9 cellular contexts compared by ENCODE assay signal in the genomic region with DNA sequence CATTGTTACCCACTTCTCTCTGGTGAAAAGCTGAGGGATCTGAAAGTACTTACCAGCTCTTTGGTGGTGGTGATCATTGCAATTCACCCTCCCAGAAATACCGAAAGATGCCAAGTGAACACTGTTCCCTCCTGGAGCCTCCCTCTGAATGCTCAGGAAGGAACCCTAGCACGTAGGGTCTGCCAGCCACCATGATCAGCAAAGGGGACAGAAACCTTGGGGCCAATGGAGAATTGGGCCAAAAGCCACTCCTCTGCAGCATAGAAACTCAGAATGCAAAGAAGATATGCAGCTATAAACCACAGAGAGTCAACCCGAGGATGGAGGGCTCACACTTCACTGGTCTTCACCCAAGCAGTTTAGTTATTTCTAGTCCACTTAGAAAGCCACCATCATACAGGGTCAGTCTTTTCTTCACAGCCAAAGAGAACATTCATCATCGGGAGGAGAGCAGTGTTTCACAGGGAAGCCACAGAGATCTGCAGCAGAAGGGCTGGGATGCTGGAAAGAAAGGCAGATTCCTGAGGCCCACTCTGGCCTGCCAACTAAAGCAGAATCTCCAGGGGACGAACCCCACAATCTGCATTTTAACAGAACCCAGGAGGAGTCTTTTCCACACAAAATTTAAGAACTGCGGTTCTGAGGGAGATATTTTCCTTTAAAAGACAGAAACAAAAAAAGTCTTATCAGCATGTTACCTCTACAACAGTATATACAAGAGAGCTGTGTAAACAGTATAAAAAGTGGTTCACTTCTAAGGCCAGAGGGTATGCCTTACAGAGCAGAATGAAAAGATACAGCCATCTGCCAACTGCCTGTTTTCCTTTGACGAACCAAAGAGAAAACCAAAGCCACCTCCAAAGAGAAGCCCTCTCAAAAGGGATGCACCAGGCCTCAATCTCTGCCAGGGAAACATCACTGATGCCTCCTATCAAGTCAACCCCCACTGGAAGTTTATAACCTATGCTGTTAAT. TPM values are rescaled to one million over a fixed set of nuclear protein-coding genes. Genes with fewer than 3 reads are reported as not detected.
A peak's percentile ranks its signal among the peaks of the same experiment; 100 is the strongest.
DNase-seq lines count a peak whose midpoint lies in the region; ATAC-seq and TF ChIP-seq lines count a peak whose summit lies in the region.
"Had no signal": no experiment of that assay in that cellular context is flagged by ENCODE, and none has a peak within 500 bp of the region (broad histone marks: within the 10 kb centered on the region; RNA-seq: fewer than 3 reads in every experiment).

No MANE protein-coding gene starts in this region.

- no peaks in the 10 kb centered on the region for H3K9me3 ChIP-seq in CD4-positive, CD25-positive, alpha-beta regulatory T cell (ENCODE audit: control insufficient read depth in 2 of 2, low read length in 2 of 2)
- H3K9me3 ChIP-seq in Karpas-422 (ENCODE audit: low read length), result no peaks in the 10 kb centered on the region
- no peaks in the 10 kb centered on the region for H3K9me3 ChIP-seq in upper lobe of right lung

- peak overlapping the region; percentile 66 for H3K9ac ChIP-seq in Karpas-422 (ENCODE audit: low read length)

- H3K79me2 ChIP-seq in Karpas-422 (ENCODE audit: low read length), result peaks cover 92% of the 10 kb centered on the region

- H3K36me3 ChIP-seq in CD4-positive, CD25-positive, alpha-beta regulatory T cell (ENCODE audit: control insufficient read depth, insufficient read depth, low read length), result peaks cover under 1% of the 10 kb centered on the region
- H3K36me3 ChIP-seq in Karpas-422 (ENCODE audit: insufficient read depth, low read length) (no peaks in the 10 kb centered on the region), upper lobe of right lung (no peaks in the 10 kb centered on the region)

- peaks cover 0 to 2% (median 0%) of the 10 kb centered on the region in 7 donors for H3K9me3 Mint-ChIP-seq in CD4-positive, CD25-positive, alpha-beta regulatory T cell

- no peak for TF ChIP-seq CTCF in fibroblast of the aortic adventitia (IDR thresholded peaks at IDR 0.05; ENCODE audit: insufficient read depth, low read length)
- TF ChIP-seq CTCF in upper lobe of right lung (IDR thresholded peaks at IDR 0.05), result no peak

- H3K4me3 Mint-ChIP-seq in CD4-positive, CD25-positive, alpha-beta regulatory T cell, result peak overlapping the region in 1 of 4 donors; percentile 68

- no peak overlapping the region for H3K27ac Mint-ChIP-seq in CD4-positive, CD25-positive, alpha-beta regulatory T cell

- H3K27ac ChIP-seq in CD4-positive, CD25-positive, alpha-beta regulatory T cell (ENCODE audit: insufficient read depth, low read length, poor library complexity, severe bottlenecking), result peak overlapping the region; percentile 86
- H3K27ac ChIP-seq in Karpas-422 (ENCODE audit: low read length) (peak overlapping the region; percentile 94), upper lobe of right lung (peak overlapping the region; percentile 82)

- ATAC-seq in CD4-positive, CD25-positive, alpha-beta regulatory T cell (ENCODE audit: low read depth in 2 of 2), result no peak
- ATAC-seq in GM19455 (IDR thresholded peaks at IDR 0.05; ENCODE audit: unreplicated experiment) (peak; percentile 66), upper lobe of right lung (no peak)

- no peaks in the 10 kb centered on the region for H3K27me3 Mint-ChIP-seq in CD4-positive, CD25-positive, alpha-beta regulatory T cell

- H3K4me2 ChIP-seq in Karpas-422 (ENCODE audit: low read depth, low read length, poor library complexity, severe bottlenecking), result peak overlapping the region; percentile 77

- H3K27me3 ChIP-seq in CD4-positive, CD25-positive, alpha-beta regulatory T cell (ENCODE audit: control insufficient read depth, insufficient read depth, low read length), result no peaks in the 10 kb centered on the region
- H3K27me3 ChIP-seq in Karpas-422 (ENCODE audit: low read length) (no peaks in the 10 kb centered on the region), upper lobe of right lung (no peaks in the 10 kb centered on the region)

- no peak overlapping the region for H2AFZ ChIP-seq in Karpas-422 (ENCODE audit: low read length)

- H3K4me1 ChIP-seq in CD4-positive, CD25-positive, alpha-beta regulatory T cell (ENCODE audit: control insufficient read depth, insufficient read depth, low read length, poor library complexity, severe bottlenecking), result peaks cover 93% of the 10 kb centered on the region
- peaks cover 95% of the 10 kb centered on the region for H3K4me1 ChIP-seq in Karpas-422 (ENCODE audit: low read length)
- H3K4me1 ChIP-seq in upper lobe of right lung, result peaks cover 93% of the 10 kb centered on the region

- peak overlapping the region; percentile 87 for H3K4me3 ChIP-seq in CD4-positive, CD25-positive, alpha-beta regulatory T cell (ENCODE audit: low read depth, low read length)
- H3K4me3 ChIP-seq in Karpas-422 (ENCODE audit: low read length) (peak overlapping the region; percentile 49), fibroblast of the aortic adventitia (ENCODE audit: low read depth, low read length) (no peak overlapping the region), upper lobe of right lung (no peak overlapping the region)

- peaks cover under 1 to 42% (median 22%) of the 10 kb centered on the region in 4 donors for H3K4me1 Mint-ChIP-seq in CD4-positive, CD25-positive, alpha-beta regulatory T cell

- no peaks in the 10 kb centered on the region for H3K9me2 ChIP-seq in Karpas-422 (replicated peaks; ENCODE audit: insufficient read depth, low read length)

- H4K20me1 ChIP-seq in Karpas-422 (ENCODE audit: insufficient read depth, low read depth, low read length), result peaks cover 3% of the 10 kb centered on the region; the same call in 1 of the 2 replicates

- intact Hi-C loops in upper lobe of right lung (cut with DNase I), result no loop called here

- DNase-seq in CD4-positive, CD25-positive, alpha-beta regulatory T cell, result no peak
- peak; percentile 71 for DNase-seq in Karpas-422
- peak; percentile 76 for DNase-seq in fibroblast of the aortic adventitia (ENCODE audit: low read depth)
- no peak for DNase-seq in upper lobe of right lung
- DNase-seq in activated effector memory CD4-positive, alpha-beta T cell treated with anti-CD3 and anti-CD28 coated beads, Interleukin-2, amount 50 U/mL, for 16 hours, result no peak
- no peak for DNase-seq in SKM-1 treated with dmso at 0.1 percent for 144 hours (lab: John Stamatoyannopoulos, UW; ENCODE audit: unreplicated experiment)
- DNase-seq in T1000 (lab: John Stamatoyannopoulos, UW), result no peak

- H3K36me3 Mint-ChIP-seq in CD4-positive, CD25-positive, alpha-beta regulatory T cell, result no peaks in the 10 kb centered on the region

RNA-seq across cellular contexts. Expression of a gene that starts 11.3 kb away (rescaled TPM):
- total RNA-seq in CD4-positive, CD25-positive, alpha-beta regulatory T cell, result 117 TPM
- polyA plus RNA-seq in CD4-positive, CD25-positive, alpha-beta regulatory T cell, result 10 to 100 TPM; 12.2 to 17.9 (median 15.4) TPM
- 20.1 and 38.9 TPM in 2 replicates for total RNA-seq in Karpas-422 (2014; rRNA removed; shearing (Covaris generic); ENCODE audit: low replicate concordance)
- 28.9 and 51.5 TPM in 2 replicates for total RNA-seq in fibroblast of the aortic adventitia (ENCODE audit: low replicate concordance)
- 88.7 TPM for total RNA-seq in upper lobe of right lung

RNA-seq across cellular contexts. Expression of a gene that starts 26.1 kb away (rescaled TPM):
- not detected for total RNA-seq in CD4-positive, CD25-positive, alpha-beta regulatory T cell
- polyA plus RNA-seq in CD4-positive, CD25-positive, alpha-beta regulatory T cell, result under 1 TPM in 1 of 4 donors, not detected in 3; 0.09 TPM
- total RNA-seq in Karpas-422 (2014; rRNA removed; shearing (Covaris generic); ENCODE audit: low replicate concordance), result not detected in 2 replicates
- total RNA-seq in fibroblast of the aortic adventitia (ENCODE audit: low replicate concordance) (not detected in 2 replicates), upper lobe of right lung (not detected)
- total RNA-seq: subcutaneous adipose tissue had no signal

Comparison
In these comparisons a context has a peak if more than half of its experiments do, and no peak if none do; other contexts are left out.
1. DNase-seq: peak in Karpas-422 (single experiment) and fibroblast of the aortic adventitia (single experiment); none in CD4-positive, CD25-positive, alpha-beta regulatory T cell (0 of 3), upper lobe of right lung (single experiment), activated effector memory CD4-positive, alpha-beta T cell treated with anti-CD3 and anti-CD28 coated beads, Interleukin-2, amount 50 U/mL, for 16 hours (single experiment), SKM-1 treated with dmso at 0.1 percent for 144 hours (single experiment) and T1000 (single experiment).
2. H3K4me3 ChIP-seq: peak in CD4-positive, CD25-positive, alpha-beta regulatory T cell (single experiment) and Karpas-422 (single experiment); none in fibroblast of the aortic adventitia (single experiment) and upper lobe of right lung (single experiment).
3. Peak in every context shown above with its lines, with median percentiles within 50 percentile points of each other: H3K27ac ChIP-seq.